In the genomic region with DNA sequence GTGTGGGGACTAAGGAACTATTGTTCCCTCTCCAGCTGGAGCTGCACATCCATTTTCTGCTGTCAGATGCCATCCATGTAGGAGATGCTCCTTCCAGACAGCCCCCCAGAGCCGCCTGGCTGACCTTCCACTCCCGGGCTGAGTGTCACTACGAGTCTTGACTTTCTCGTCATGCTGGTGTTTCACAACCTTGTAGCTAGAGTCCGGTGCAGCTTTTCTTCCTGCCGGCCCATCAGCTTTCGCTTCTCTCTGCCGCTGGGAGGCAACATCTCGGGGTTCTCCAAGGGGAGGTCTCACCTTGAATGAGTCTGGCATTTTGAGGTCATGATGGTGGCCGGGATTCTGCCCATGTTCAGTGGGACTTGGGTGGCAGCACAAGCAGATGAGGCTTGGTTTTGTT, we compare ENCODE assay signal across 21 cellular contexts.
DNase-seq lines count a peak whose midpoint lies in the region; ATAC-seq and TF ChIP-seq lines count a peak whose summit lies in the region.
"Had no signal": no experiment of that assay in that cellular context is flagged by ENCODE, and none has a peak within 500 bp of the region (broad histone marks: within the 10 kb centered on the region; RNA-seq: fewer than 3 reads in every experiment).

No MANE protein-coding gene starts in this region.

- H2AFZ ChIP-seq in neural progenitor cell (replicated peaks): no peak overlapping the region

- CTCF ChIA-PET in activated CD4-positive, alpha-beta T cell treated with anti-CD3 and anti-CD28 coated beads, Interleukin-2, amount 10 ng/mL, durations not matched to agents 7 days and 5 days (lab: Charles Lee): interaction anchor here (0.6 to 1.5 kb wide), 2 partner anchors 18 to 1211 kb away, joined by 3 read pairs; no protein-coding TSS in a partner anchor
- CTCF ChIA-PET in activated CD4-positive, alpha-beta memory T cell treated with anti-CD3 and anti-CD28 coated beads, Interleukin-2, amount 10 ng/mL, durations not matched to agents 7 days and 5 days (lab: Charles Lee): interaction anchor here (1.5 kb wide), 1 partner anchor 47 kb away, joined by 4 read pairs; no protein-coding TSS in a partner anchor

- peaks cover 43% of the 10 kb centered on the region for H3K4me1 ChIP-seq in neural progenitor cell
- H3K4me1 ChIP-seq: left lung, psoas muscle, uterus had no signal

- H3K9me3 ChIP-seq in neural progenitor cell (ENCODE audit: low read depth): no peaks in the 10 kb centered on the region
- H3K9me3 ChIP-seq: left lung, psoas muscle, SJSA1, stomach, uterus had no signal

- DNase-seq in activated CD4-positive, alpha-beta T cell treated with anti-CD3 and anti-CD28 coated beads, Interleukin-2, amount 10 ng/mL, durations not matched to agents 7 days and 5 days: no peak
- DNase-seq in activated CD4-positive, alpha-beta T cell treated with anti-CD3 and anti-CD28 coated beads, Interleukin-2, amount 50 U/mL, for 48 hours: no peak
- peak; percentile 24 for DNase-seq in GM12865 (ENCODE audit: low read depth)
- no peak for DNase-seq in activated CD4-positive, alpha-beta memory T cell treated with anti-CD3 and anti-CD28 coated beads, Interleukin-2, amount 10 ng/mL, durations not matched to agents 7 days and 5 days
- peak; percentile 34 for DNase-seq in neural progenitor cell (ENCODE audit: low spot score)
- no peak for DNase-seq in SIG-M5 (lab: John Stamatoyannopoulos, UW)
- no peak for DNase-seq in natural killer cell treated with Interleukin-12 subunit alpha and Interleukin-12 subunit beta and Interleukin-15 and Interleukin-18, amount 100 ng/mL, for 72 hours (ENCODE audit: low spot score)
- DNase-seq: activated CD8-positive, alpha-beta memory T cell treated with anti-CD3 and anti-CD28 coated beads, Interleukin-2, amount 50 U/mL, for 4 hours; amygdala; foreskin fibroblast; Kasumi-1; left lung; NCI-H1694; NCI-H446 treated with DMSO at 0.1 percent for 48 hours; stomach; uterus; WERI-Rb-1 had no signal

- no peak overlapping the region for H3K4me3 ChIP-seq in GM12865 (ENCODE audit: low read depth, low read length)
- H3K4me3 ChIP-seq in neural progenitor cell: no peak overlapping the region
- H3K4me3 ChIP-seq: left lung, psoas muscle, SJSA1, stomach, uterus had no signal

- no peaks in the 10 kb centered on the region for H3K27me3 Mint-ChIP-seq in activated CD4-positive, alpha-beta T cell treated with anti-CD3 and anti-CD28 coated beads, Interleukin-2, amount 10 ng/mL, durations not matched to agents 7 days and 5 days
- H3K27me3 Mint-ChIP-seq in activated CD4-positive, alpha-beta memory T cell treated with anti-CD3 and anti-CD28 coated beads, Interleukin-2, amount 10 ng/mL, durations not matched to agents 7 days and 5 days: no peaks in the 10 kb centered on the region
- no peaks in the 10 kb centered on the region for H3K27me3 Mint-ChIP-seq in neural progenitor cell (ENCODE audit: insufficient read depth, low read depth)
- H3K27me3 Mint-ChIP-seq in natural killer cell treated with Interleukin-12 subunit alpha and Interleukin-12 subunit beta and Interleukin-15 and Interleukin-18, amount 100 ng/mL, for 72 hours: no peaks in the 10 kb centered on the region
- H3K27me3 Mint-ChIP-seq: central memory CD8-positive, alpha-beta T cell had no signal

- H3K79me2 ChIP-seq in neural progenitor cell (ENCODE audit: low read depth): no peaks in the 10 kb centered on the region

- H3K4me2 ChIP-seq in neural progenitor cell: peak overlapping the region; percentile 11

- H3K27me3 ChIP-seq in neural progenitor cell: no peaks in the 10 kb centered on the region
- H3K27me3 ChIP-seq: left lung, SJSA1, stomach, uterus had no signal

- no peak overlapping the region for H3K9ac ChIP-seq in neural progenitor cell

- TF ChIP-seq CTCF in GM12865 (IDR thresholded peaks at IDR 0.05; ENCODE audit: insufficient read depth, low read depth, low read length, missing control alignments) (no peak), neural progenitor cell (IDR thresholded peaks at IDR 0.05) (no peak)

- H3K27ac Mint-ChIP-seq in activated CD4-positive, alpha-beta T cell treated with anti-CD3 and anti-CD28 coated beads, Interleukin-2, amount 10 ng/mL, durations not matched to agents 7 days and 5 days: peak overlapping the region; percentile 75
- peak overlapping the region; percentile 73 for H3K27ac Mint-ChIP-seq in activated CD4-positive, alpha-beta memory T cell treated with anti-CD3 and anti-CD28 coated beads, Interleukin-2, amount 10 ng/mL, durations not matched to agents 7 days and 5 days
- H3K27ac Mint-ChIP-seq in neural progenitor cell: no peak overlapping the region
- H3K27ac Mint-ChIP-seq in natural killer cell treated with Interleukin-12 subunit alpha and Interleukin-12 subunit beta and Interleukin-15 and Interleukin-18, amount 100 ng/mL, for 72 hours: peak overlapping the region in 1 of 2 donors; percentile 55

- peaks cover 53% of the 10 kb centered on the region for H3K4me1 Mint-ChIP-seq in activated CD4-positive, alpha-beta T cell treated with anti-CD3 and anti-CD28 coated beads, Interleukin-2, amount 10 ng/mL, durations not matched to agents 7 days and 5 days
- H3K4me1 Mint-ChIP-seq in activated CD4-positive, alpha-beta memory T cell treated with anti-CD3 and anti-CD28 coated beads, Interleukin-2, amount 10 ng/mL, durations not matched to agents 7 days and 5 days: peaks cover 51% of the 10 kb centered on the region
- H3K4me1 Mint-ChIP-seq in neural progenitor cell: peaks cover 34% of the 10 kb centered on the region
- H3K4me1 Mint-ChIP-seq in natural killer cell treated with Interleukin-12 subunit alpha and Interleukin-12 subunit beta and Interleukin-15 and Interleukin-18, amount 100 ng/mL, for 72 hours (ENCODE audit: low read depth in 2 of 2): peaks cover 16 to 32% of the 10 kb centered on the region in 2 donors

- no peaks in the 10 kb centered on the region for H3K36me3 Mint-ChIP-seq in activated CD4-positive, alpha-beta T cell treated with anti-CD3 and anti-CD28 coated beads, Interleukin-2, amount 10 ng/mL, durations not matched to agents 7 days and 5 days (ENCODE audit: low read depth)
- H3K36me3 Mint-ChIP-seq in activated CD4-positive, alpha-beta memory T cell treated with anti-CD3 and anti-CD28 coated beads, Interleukin-2, amount 10 ng/mL, durations not matched to agents 7 days and 5 days (ENCODE audit: low read depth): no peaks in the 10 kb centered on the region
- H3K36me3 Mint-ChIP-seq in neural progenitor cell: no peaks in the 10 kb centered on the region
- no peaks in the 10 kb centered on the region for H3K36me3 Mint-ChIP-seq in natural killer cell treated with Interleukin-12 subunit alpha and Interleukin-12 subunit beta and Interleukin-15 and Interleukin-18, amount 100 ng/mL, for 72 hours

- no peaks in the 10 kb centered on the region for H3K36me3 ChIP-seq in neural progenitor cell
- H3K36me3 ChIP-seq: left lung, SJSA1, stomach, uterus, WERI-Rb-1 had no signal

- POLR2A ChIA-PET in activated CD4-positive, alpha-beta T cell treated with anti-CD3 and anti-CD28 coated beads, Interleukin-2, amount 10 ng/mL, durations not matched to agents 7 days and 5 days (lab: Charles Lee): no interaction called here
- POLR2A ChIA-PET in activated CD4-positive, alpha-beta memory T cell treated with anti-CD3 and anti-CD28 coated beads, Interleukin-2, amount 10 ng/mL, durations not matched to agents 7 days and 5 days (lab: Charles Lee): no interaction called here

- no peaks in the 10 kb centered on the region for H4K20me1 ChIP-seq in neural progenitor cell (ENCODE audit: low read depth)

- no peak for ATAC-seq in natural killer cell treated with Interleukin-12 subunit alpha and Interleukin-12 subunit beta and Interleukin-15 and Interleukin-18, amount 100 ng/mL, for 72 hours
- ATAC-seq in GM21529 (IDR thresholded peaks at IDR 0.05; ENCODE audit: unreplicated experiment): no peak
- ATAC-seq: left lung, psoas muscle had no signal

- H3K9me3 Mint-ChIP-seq in activated CD4-positive, alpha-beta T cell treated with anti-CD3 and anti-CD28 coated beads, Interleukin-2, amount 10 ng/mL, durations not matched to agents 7 days and 5 days: no peaks in the 10 kb centered on the region
- H3K9me3 Mint-ChIP-seq in activated CD4-positive, alpha-beta memory T cell treated with anti-CD3 and anti-CD28 coated beads, Interleukin-2, amount 10 ng/mL, durations not matched to agents 7 days and 5 days: no peaks in the 10 kb centered on the region
- H3K9me3 Mint-ChIP-seq in neural progenitor cell: no peaks in the 10 kb centered on the region
- no peaks in the 10 kb centered on the region for H3K9me3 Mint-ChIP-seq in natural killer cell treated with Interleukin-12 subunit alpha and Interleukin-12 subunit beta and Interleukin-15 and Interleukin-18, amount 100 ng/mL, for 72 hours
- H3K9me3 Mint-ChIP-seq: central memory CD8-positive, alpha-beta T cell had no signal

- no peak overlapping the region for H3K4me3 Mint-ChIP-seq in activated CD4-positive, alpha-beta T cell treated with anti-CD3 and anti-CD28 coated beads, Interleukin-2, amount 10 ng/mL, durations not matched to agents 7 days and 5 days
- H3K4me3 Mint-ChIP-seq in activated CD4-positive, alpha-beta memory T cell treated with anti-CD3 and anti-CD28 coated beads, Interleukin-2, amount 10 ng/mL, durations not matched to agents 7 days and 5 days: no peak overlapping the region
- H3K4me3 Mint-ChIP-seq in neural progenitor cell: no peak overlapping the region
- no peak overlapping the region for H3K4me3 Mint-ChIP-seq in natural killer cell treated with Interleukin-12 subunit alpha and Interleukin-12 subunit beta and Interleukin-15 and Interleukin-18, amount 100 ng/mL, for 72 hours
- H3K4me3 Mint-ChIP-seq: central memory CD8-positive, alpha-beta T cell had no signal

- no peak overlapping the region for H3K27ac ChIP-seq in neural progenitor cell
- H3K27ac ChIP-seq: left lung, psoas muscle, SJSA1, stomach, uterus, WERI-Rb-1 had no signal

- peaks cover 15% of the 10 kb centered on the region for H3F3A ChIP-seq in neural progenitor cell (ENCODE audit: low read depth)

Comparison
In these comparisons a context has a peak if more than half of its experiments do, and no peak if none do; other contexts are left out.
1. DNase-seq: peak in GM12865 (single experiment) and neural progenitor cell (single experiment); none in activated CD4-positive, alpha-beta T cell treated with anti-CD3 and anti-CD28 coated beads, Interleukin-2, amount 10 ng/mL, durations not matched to agents 7 days and 5 days (single experiment), activated CD4-positive, alpha-beta T cell treated with anti-CD3 and anti-CD28 coated beads, Interleukin-2, amount 50 U/mL, for 48 hours (0 of 2), activated CD4-positive, alpha-beta memory T cell treated with anti-CD3 and anti-CD28 coated beads, Interleukin-2, amount 10 ng/mL, durations not matched to agents 7 days and 5 days (single experiment), SIG-M5 (single experiment) and natural killer cell treated with Interleukin-12 subunit alpha and Interleukin-12 subunit beta and Interleukin-15 and Interleukin-18, amount 100 ng/mL, for 72 hours (single experiment).